8 cellular contexts compared by ENCODE assay signal in genomic region chr2:199019898-199020507, GRCh38.
DNase-seq lines count a peak whose midpoint lies in the region; ATAC-seq and TF ChIP-seq lines count a peak whose summit lies in the region.

No MANE protein-coding gene starts in this region.

- ATAC-seq in GM21529 (IDR thresholded peaks at IDR 0.05; ENCODE audit: unreplicated experiment) (peak; percentile 67), sciatic nerve (peak; percentile 70), GM18505 (IDR thresholded peaks at IDR 0.05; ENCODE audit: unreplicated experiment) (no peak), GM21723 (IDR thresholded peaks at IDR 0.05; ENCODE audit: unreplicated experiment) (no peak)

- no peaks in the 10 kb centered on the region for H3K4me1 ChIP-seq in endodermal cell (ENCODE audit: control insufficient read depth, insufficient read depth, low read length)

- H3K9ac ChIP-seq in endodermal cell (ENCODE audit: extremely low read depth, low read length, poor library complexity, severe bottlenecking) = no peak overlapping the region

- no peak overlapping the region for H3K4me3 Mint-ChIP-seq in endodermal cell

- TF ChIP-seq CTCF in endodermal cell (conservative IDR thresholded peaks at IDR 0.05) = peak; percentile 86

- no peak for TF ChIP-seq POLR2A in GM18505 (IDR thresholded peaks at IDR 0.05; ENCODE audit: borderline replicate concordance, extremely low read depth, insufficient read depth, insufficient read length)

- 75% methylated on average over 4 of the region's 4 CpGs; no CpG with 5 or more reads in 1 of the 2 experiments for WGBS in endodermal cell (ENCODE audit: insufficient coverage in 1 of 2, insufficient read length in 1 of 2), 2 experiments

- DNase-seq in AG08395 (ENCODE audit: low spot score) = peak; percentile 44
- peak; percentile 5 for DNase-seq in NCI-H510A (lab: John Stamatoyannopoulos, UW)
- DNase-seq in endodermal cell = peak; percentile 67
- no peak for DNase-seq in sciatic nerve (ENCODE audit: low spot score)
- no peak for DNase-seq in dermis blood vessel endothelial cell

- intact Hi-C loops in sciatic nerve (cut with DNase I) = no loop called here

- no peak overlapping the region for H3K4me3 ChIP-seq in endodermal cell (ENCODE audit: low read length)

- H3K27me3 ChIP-seq in endodermal cell (ENCODE audit: control insufficient read depth, insufficient read depth, low read length, poor library complexity, severe bottlenecking) = no peaks in the 10 kb centered on the region

- peaks cover 3% of the 10 kb centered on the region for H3K4me1 Mint-ChIP-seq in endodermal cell

- no peak overlapping the region for H3K27ac Mint-ChIP-seq in endodermal cell

- no peak overlapping the region for H3K27ac ChIP-seq in endodermal cell (ENCODE audit: low read depth, low read length)

- no peaks in the 10 kb centered on the region for H3K9me3 Mint-ChIP-seq in endodermal cell

- no peaks in the 10 kb centered on the region for H3K36me3 Mint-ChIP-seq in endodermal cell (ENCODE audit: low read depth)

- no peaks in the 10 kb centered on the region for H3K36me3 ChIP-seq in endodermal cell (ENCODE audit: control insufficient read depth, insufficient read depth, low read length)

- no peaks in the 10 kb centered on the region for H3K27me3 Mint-ChIP-seq in endodermal cell (ENCODE audit: insufficient read depth)

- H3K9me3 ChIP-seq in endodermal cell (ENCODE audit: control insufficient read depth, low read length) = no peaks in the 10 kb centered on the region

Comparison
In these comparisons a context has a peak if more than half of its experiments do, and no peak if none do; other contexts are left out.
1. DNase-seq: peak in AG08395 (single experiment), NCI-H510A (single experiment) and endodermal cell (single experiment); none in sciatic nerve (single experiment) and dermis blood vessel endothelial cell (single experiment).
2. ATAC-seq: peak in GM21529 (single experiment) and sciatic nerve (single experiment); none in GM18505 (single experiment) and GM21723 (single experiment).